1 cellular context compared by ENCODE assay signal in the genomic region with DNA sequence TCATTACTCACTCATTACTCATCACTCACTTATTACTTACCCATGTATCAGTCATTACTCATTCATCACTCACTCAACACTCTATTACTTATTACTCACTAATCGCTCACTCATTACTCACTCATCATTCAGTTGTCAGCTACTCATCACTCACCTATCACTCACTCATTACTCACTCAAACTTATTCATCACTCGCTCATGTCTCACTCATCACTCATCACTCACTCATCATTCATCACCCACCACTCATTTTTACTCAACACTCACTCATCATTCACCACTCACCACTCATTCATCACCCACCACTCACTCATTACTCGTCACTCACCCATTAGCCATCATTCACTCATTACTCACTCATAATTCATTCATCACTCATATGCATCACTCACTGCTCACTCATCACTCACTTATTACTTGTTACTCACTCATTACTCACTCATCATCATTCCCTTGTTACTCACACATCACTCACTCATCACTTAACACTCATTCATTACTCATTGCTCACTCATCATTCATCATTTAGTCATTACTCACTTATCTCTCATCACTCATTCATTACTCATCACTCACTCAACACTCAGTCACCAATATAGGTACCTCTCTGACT.
TF ChIP-seq lines count a peak whose summit lies in the region.

No MANE protein-coding gene starts in this region.

TF ChIP-seq in K562, 482 proteins besides CTCF, POLR2A, EP300 and RAD21 (continued from another document):
- TF ChIP-seq, protein P1, sequence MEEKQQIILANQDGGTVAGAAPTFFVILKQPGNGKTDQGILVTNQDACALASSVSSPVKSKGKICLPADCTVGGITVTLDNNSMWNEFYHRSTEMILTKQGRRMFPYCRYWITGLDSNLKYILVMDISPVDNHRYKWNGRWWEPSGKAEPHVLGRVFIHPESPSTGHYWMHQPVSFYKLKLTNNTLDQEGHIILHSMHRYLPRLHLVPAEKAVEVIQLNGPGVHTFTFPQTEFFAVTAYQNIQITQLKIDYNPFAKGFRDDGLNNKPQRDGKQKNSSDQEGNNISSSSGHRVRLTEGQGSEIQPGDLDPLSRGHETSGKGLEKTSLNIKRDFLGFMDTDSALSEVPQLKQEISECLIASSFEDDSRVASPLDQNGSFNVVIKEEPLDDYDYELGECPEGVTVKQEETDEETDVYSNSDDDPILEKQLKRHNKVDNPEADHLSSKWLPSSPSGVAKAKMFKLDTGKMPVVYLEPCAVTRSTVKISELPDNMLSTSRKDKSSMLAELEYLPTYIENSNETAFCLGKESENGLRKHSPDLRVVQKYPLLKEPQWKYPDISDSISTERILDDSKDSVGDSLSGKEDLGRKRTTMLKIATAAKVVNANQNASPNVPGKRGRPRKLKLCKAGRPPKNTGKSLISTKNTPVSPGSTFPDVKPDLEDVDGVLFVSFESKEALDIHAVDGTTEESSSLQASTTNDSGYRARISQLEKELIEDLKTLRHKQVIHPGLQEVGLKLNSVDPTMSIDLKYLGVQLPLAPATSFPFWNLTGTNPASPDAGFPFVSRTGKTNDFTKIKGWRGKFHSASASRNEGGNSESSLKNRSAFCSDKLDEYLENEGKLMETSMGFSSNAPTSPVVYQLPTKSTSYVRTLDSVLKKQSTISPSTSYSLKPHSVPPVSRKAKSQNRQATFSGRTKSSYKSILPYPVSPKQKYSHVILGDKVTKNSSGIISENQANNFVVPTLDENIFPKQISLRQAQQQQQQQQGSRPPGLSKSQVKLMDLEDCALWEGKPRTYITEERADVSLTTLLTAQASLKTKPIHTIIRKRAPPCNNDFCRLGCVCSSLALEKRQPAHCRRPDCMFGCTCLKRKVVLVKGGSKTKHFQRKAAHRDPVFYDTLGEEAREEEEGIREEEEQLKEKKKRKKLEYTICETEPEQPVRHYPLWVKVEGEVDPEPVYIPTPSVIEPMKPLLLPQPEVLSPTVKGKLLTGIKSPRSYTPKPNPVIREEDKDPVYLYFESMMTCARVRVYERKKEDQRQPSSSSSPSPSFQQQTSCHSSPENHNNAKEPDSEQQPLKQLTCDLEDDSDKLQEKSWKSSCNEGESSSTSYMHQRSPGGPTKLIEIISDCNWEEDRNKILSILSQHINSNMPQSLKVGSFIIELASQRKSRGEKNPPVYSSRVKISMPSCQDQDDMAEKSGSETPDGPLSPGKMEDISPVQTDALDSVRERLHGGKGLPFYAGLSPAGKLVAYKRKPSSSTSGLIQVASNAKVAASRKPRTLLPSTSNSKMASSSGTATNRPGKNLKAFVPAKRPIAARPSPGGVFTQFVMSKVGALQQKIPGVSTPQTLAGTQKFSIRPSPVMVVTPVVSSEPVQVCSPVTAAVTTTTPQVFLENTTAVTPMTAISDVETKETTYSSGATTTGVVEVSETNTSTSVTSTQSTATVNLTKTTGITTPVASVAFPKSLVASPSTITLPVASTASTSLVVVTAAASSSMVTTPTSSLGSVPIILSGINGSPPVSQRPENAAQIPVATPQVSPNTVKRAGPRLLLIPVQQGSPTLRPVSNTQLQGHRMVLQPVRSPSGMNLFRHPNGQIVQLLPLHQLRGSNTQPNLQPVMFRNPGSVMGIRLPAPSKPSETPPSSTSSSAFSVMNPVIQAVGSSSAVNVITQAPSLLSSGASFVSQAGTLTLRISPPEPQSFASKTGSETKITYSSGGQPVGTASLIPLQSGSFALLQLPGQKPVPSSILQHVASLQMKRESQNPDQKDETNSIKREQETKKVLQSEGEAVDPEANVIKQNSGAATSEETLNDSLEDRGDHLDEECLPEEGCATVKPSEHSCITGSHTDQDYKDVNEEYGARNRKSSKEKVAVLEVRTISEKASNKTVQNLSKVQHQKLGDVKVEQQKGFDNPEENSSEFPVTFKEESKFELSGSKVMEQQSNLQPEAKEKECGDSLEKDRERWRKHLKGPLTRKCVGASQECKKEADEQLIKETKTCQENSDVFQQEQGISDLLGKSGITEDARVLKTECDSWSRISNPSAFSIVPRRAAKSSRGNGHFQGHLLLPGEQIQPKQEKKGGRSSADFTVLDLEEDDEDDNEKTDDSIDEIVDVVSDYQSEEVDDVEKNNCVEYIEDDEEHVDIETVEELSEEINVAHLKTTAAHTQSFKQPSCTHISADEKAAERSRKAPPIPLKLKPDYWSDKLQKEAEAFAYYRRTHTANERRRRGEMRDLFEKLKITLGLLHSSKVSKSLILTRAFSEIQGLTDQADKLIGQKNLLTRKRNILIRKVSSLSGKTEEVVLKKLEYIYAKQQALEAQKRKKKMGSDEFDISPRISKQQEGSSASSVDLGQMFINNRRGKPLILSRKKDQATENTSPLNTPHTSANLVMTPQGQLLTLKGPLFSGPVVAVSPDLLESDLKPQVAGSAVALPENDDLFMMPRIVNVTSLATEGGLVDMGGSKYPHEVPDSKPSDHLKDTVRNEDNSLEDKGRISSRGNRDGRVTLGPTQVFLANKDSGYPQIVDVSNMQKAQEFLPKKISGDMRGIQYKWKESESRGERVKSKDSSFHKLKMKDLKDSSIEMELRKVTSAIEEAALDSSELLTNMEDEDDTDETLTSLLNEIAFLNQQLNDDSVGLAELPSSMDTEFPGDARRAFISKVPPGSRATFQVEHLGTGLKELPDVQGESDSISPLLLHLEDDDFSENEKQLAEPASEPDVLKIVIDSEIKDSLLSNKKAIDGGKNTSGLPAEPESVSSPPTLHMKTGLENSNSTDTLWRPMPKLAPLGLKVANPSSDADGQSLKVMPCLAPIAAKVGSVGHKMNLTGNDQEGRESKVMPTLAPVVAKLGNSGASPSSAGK (IDR thresholded peaks at IDR 0.05) = no peak
- TF ChIP-seq, protein P2, sequence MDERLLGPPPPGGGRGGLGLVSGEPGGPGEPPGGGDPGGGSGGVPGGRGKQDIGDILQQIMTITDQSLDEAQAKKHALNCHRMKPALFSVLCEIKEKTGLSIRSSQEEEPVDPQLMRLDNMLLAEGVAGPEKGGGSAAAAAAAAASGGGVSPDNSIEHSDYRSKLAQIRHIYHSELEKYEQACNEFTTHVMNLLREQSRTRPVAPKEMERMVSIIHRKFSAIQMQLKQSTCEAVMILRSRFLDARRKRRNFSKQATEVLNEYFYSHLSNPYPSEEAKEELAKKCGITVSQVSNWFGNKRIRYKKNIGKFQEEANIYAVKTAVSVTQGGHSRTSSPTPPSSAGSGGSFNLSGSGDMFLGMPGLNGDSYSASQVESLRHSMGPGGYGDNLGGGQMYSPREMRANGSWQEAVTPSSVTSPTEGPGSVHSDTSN (CRISPR knock-in tag; IDR thresholded peaks at IDR 0.05; ENCODE audit: low read depth) = no peak
- TF ChIP-seq, protein P2 (tag; conservative IDR thresholded peaks at IDR 0.05; ENCODE audit: low read depth) = peak; percentile 43; the same call in 1 of the 2 replicates
- no peak for TF ChIP-seq ZNF764 (CRISPR knock-in tag; IDR thresholded peaks at IDR 0.05; ENCODE audit: low read depth)
- TF ChIP-seq, protein P3, sequence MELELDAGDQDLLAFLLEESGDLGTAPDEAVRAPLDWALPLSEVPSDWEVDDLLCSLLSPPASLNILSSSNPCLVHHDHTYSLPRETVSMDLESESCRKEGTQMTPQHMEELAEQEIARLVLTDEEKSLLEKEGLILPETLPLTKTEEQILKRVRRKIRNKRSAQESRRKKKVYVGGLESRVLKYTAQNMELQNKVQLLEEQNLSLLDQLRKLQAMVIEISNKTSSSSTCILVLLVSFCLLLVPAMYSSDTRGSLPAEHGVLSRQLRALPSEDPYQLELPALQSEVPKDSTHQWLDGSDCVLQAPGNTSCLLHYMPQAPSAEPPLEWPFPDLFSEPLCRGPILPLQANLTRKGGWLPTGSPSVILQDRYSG (tag; conservative IDR thresholded peaks at IDR 0.05; ENCODE audit: low read depth) = no peak
- TF ChIP-seq DNMT1 (IDR thresholded peaks at IDR 0.05) = no peak
- TF ChIP-seq MEIS2 (IDR thresholded peaks at IDR 0.05; ENCODE audit: partially characterized antibody) = peak; percentile 72
- no peak for TF ChIP-seq RBFOX2 (IDR thresholded peaks at IDR 0.05; ENCODE audit: low read depth, low read length)
- TF ChIP-seq, protein P4, sequence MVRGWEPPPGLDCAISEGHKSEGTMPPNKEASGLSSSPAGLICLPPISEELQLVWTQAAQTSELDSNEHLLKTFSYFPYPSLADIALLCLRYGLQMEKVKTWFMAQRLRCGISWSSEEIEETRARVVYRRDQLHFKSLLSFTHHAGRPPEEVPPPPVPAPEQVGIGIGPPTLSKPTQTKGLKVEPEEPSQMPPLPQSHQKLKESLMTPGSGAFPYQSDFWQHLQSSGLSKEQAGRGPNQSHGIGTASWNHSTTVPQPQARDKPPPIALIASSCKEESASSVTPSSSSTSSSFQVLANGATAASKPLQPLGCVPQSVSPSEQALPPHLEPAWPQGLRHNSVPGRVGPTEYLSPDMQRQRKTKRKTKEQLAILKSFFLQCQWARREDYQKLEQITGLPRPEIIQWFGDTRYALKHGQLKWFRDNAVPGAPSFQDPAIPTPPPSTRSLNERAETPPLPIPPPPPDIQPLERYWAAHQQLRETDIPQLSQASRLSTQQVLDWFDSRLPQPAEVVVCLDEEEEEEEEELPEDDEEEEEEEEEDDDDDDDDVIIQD (CRISPR knock-in tag; IDR thresholded peaks at IDR 0.05) = no peak
- TF ChIP-seq, protein P5, sequence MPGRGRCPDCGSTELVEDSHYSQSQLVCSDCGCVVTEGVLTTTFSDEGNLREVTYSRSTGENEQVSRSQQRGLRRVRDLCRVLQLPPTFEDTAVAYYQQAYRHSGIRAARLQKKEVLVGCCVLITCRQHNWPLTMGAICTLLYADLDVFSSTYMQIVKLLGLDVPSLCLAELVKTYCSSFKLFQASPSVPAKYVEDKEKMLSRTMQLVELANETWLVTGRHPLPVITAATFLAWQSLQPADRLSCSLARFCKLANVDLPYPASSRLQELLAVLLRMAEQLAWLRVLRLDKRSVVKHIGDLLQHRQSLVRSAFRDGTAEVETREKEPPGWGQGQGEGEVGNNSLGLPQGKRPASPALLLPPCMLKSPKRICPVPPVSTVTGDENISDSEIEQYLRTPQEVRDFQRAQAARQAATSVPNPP (IDR thresholded peaks at IDR 0.05; ENCODE audit: borderline replicate concordance, insufficient read depth, insufficient read length) = no peak
- no peak for TF ChIP-seq HEY1 (CRISPR knock-in tag; IDR thresholded peaks at IDR 0.05; ENCODE audit: borderline replicate concordance)
- TF ChIP-seq KDM5B (IDR thresholded peaks at IDR 0.05; ENCODE audit: insufficient replicate concordance, low read depth, low read length) = no peak
- no peak for TF ChIP-seq TAF15 (IDR thresholded peaks at IDR 0.05; ENCODE audit: low read depth, low read length)
